17 cellular contexts compared by ENCODE assay signal in genomic region chr14:87934185-87934584, GRCh38. TPM values are rescaled to one million over a fixed set of nuclear protein-coding genes. Genes with fewer than 3 reads are reported as not detected.
DNase-seq lines count a peak whose midpoint lies in the region; ATAC-seq and TF ChIP-seq lines count a peak whose summit lies in the region.
"Had no signal": no experiment of that assay in that cellular context is flagged by ENCODE, and none has a peak within 500 bp of the region (broad histone marks: within the 10 kb centered on the region; RNA-seq: fewer than 3 reads in every experiment).

No MANE protein-coding gene starts in this region.

- H4K20me1 ChIP-seq in OCI-LY1 (ENCODE audit: insufficient read depth, low read length): no peaks in the 10 kb centered on the region
- H4K20me1 ChIP-seq: BLaER1 had no signal

- no peak overlapping the region for H3K9ac ChIP-seq in OCI-LY1 (ENCODE audit: low read length)
- H3K9ac ChIP-seq: BLaER1 had no signal

- peaks cover 30% of the 10 kb centered on the region for H3K36me3 Mint-ChIP-seq in activated CD8-positive, alpha-beta memory T cell treated with anti-CD3 and anti-CD28 coated beads, Interleukin-2, amount 10 ng/mL, durations not matched to agents 7 days and 5 days

- peaks cover 5% of the 10 kb centered on the region for H3K4me1 Mint-ChIP-seq in activated CD8-positive, alpha-beta memory T cell treated with anti-CD3 and anti-CD28 coated beads, Interleukin-2, amount 10 ng/mL, durations not matched to agents 7 days and 5 days
- H3K4me1 Mint-ChIP-seq: nephron had no signal

- BruUV-seq in A673 (replicated peaks; lab: Mats Ljungman, UMichigan): no TSS peak

- no peaks in the 10 kb centered on the region for H3F3A ChIP-seq in OCI-LY1 (ENCODE audit: insufficient read depth, low read length)

- TF ChIP-seq EP300 in sigmoid colon (IDR thresholded peaks at IDR 0.05): no peak

- CTCF ChIA-PET in A673 (lab: Charles Lee): no interaction called here
- CTCF ChIA-PET in activated CD8-positive, alpha-beta memory T cell treated with anti-CD3 and anti-CD28 coated beads, Interleukin-2, amount 10 ng/mL, durations not matched to agents 7 days and 5 days (lab: Charles Lee): no interaction called here

- peak; percentile 4 for DNase-seq in A673 (ENCODE audit: low spot score)
- peak; percentile 4 for DNase-seq in dermis blood vessel endothelial cell
- no peak for DNase-seq in activated CD8-positive, alpha-beta memory T cell treated with anti-CD3 and anti-CD28 coated beads, Interleukin-2, amount 10 ng/mL, durations not matched to agents 7 days and 5 days
- no peak for DNase-seq in germinal center (ENCODE audit: low spot score)
- no peak for DNase-seq in sigmoid colon
- DNase-seq: activated CD4-positive, CD25-positive, alpha-beta regulatory T cell; activated CD8-positive, alpha-beta memory T cell treated with anti-CD3 and anti-CD28 coated beads, Interleukin-2, amount 50 U/mL, for 48 hours; HCEC 1CT; left ventricle myocardium inferior; NCI-H1105 treated with DMSO at 0.1 percent for 48 hours; stimulated activated naive CD4-positive, alpha-beta T cell treated with Interleukin-2 at 50 U/mL for 16 hours had no signal

- H3K36me3 ChIP-seq in A673 (ENCODE audit: insufficient read depth, low read length, poor library complexity, severe bottlenecking) (no peaks in the 10 kb centered on the region), OCI-LY1 (ENCODE audit: insufficient read depth, low read length) (no peaks in the 10 kb centered on the region), sigmoid colon (peaks cover 0 to 31% (median 0%) of the 10 kb centered on the region in 4 donors)

- H2AFZ ChIP-seq in OCI-LY1 (ENCODE audit: low read length): no peak overlapping the region

- no peak; the same call in 1 of the 2 replicates for TF ChIP-seq CTCF in A673 (conservative IDR thresholded peaks at IDR 0.05; ENCODE audit: low read depth, low read length)
- TF ChIP-seq CTCF in OCI-LY1 (IDR thresholded peaks at IDR 0.05; ENCODE audit: low read length): peak; percentile 35; the same call in 1 of the 2 replicates
- TF ChIP-seq CTCF in sigmoid colon (IDR thresholded peaks at IDR 0.05): no peak

- no peak overlapping the region for H3K27ac ChIP-seq in A673 (ENCODE audit: low read depth, low read length, poor library complexity, severe bottlenecking)
- H3K27ac ChIP-seq in OCI-LY1 (ENCODE audit: low read depth, low read length, poor library complexity, severe bottlenecking): no peak overlapping the region
- no peak overlapping the region for H3K27ac ChIP-seq in sigmoid colon
- H3K27ac ChIP-seq: BLaER1, left ventricle myocardium inferior had no signal

- no peaks in the 10 kb centered on the region for H3K79me2 ChIP-seq in OCI-LY1 (ENCODE audit: insufficient read depth, low read length)

- H3K27me3 ChIP-seq in A673 (replicated peaks; ENCODE audit: insufficient read depth, low read depth, low read length, poor library complexity) (no peaks in the 10 kb centered on the region), OCI-LY1 (ENCODE audit: insufficient read depth, low read length) (no peaks in the 10 kb centered on the region), sigmoid colon (no peaks in the 10 kb centered on the region)
- H3K27me3 ChIP-seq: BLaER1 had no signal

- H3K9me2 ChIP-seq in OCI-LY1 (ENCODE audit: low read depth, low read length): no peaks in the 10 kb centered on the region

- no peaks in the 10 kb centered on the region for H3K9me3 ChIP-seq in A673 (ENCODE audit: low read depth, low read length, poor library complexity, severe bottlenecking)
- no peaks in the 10 kb centered on the region for H3K9me3 ChIP-seq in OCI-LY1 (ENCODE audit: low read length)
- no peaks in the 10 kb centered on the region for H3K9me3 ChIP-seq in sigmoid colon

- no peak overlapping the region for H3K27ac Mint-ChIP-seq in activated CD8-positive, alpha-beta memory T cell treated with anti-CD3 and anti-CD28 coated beads, Interleukin-2, amount 10 ng/mL, durations not matched to agents 7 days and 5 days
- H3K27ac Mint-ChIP-seq: activated naive CD8-positive, alpha-beta T cell; nephron had no signal

- POLR2A ChIA-PET in A673 (lab: Charles Lee; ENCODE audit: low non-redundant PET): no interaction called here

- no peak overlapping the region for H3K4me3 Mint-ChIP-seq in activated CD8-positive, alpha-beta memory T cell treated with anti-CD3 and anti-CD28 coated beads, Interleukin-2, amount 10 ng/mL, durations not matched to agents 7 days and 5 days
- H3K4me3 Mint-ChIP-seq: activated naive CD8-positive, alpha-beta T cell; nephron had no signal

- TF ChIP-seq POLR2A in sigmoid colon (IDR thresholded peaks at IDR 0.05): no peak

- intact Hi-C loops in A673 (cut with micrococcal nuclease; ENCODE audit: unreplicated experiment): no loop called here
- intact Hi-C loops in sigmoid colon (cut with DNase I): no loop called here

- peaks cover 3% of the 10 kb centered on the region for H3K9me3 Mint-ChIP-seq in activated CD8-positive, alpha-beta memory T cell treated with anti-CD3 and anti-CD28 coated beads, Interleukin-2, amount 10 ng/mL, durations not matched to agents 7 days and 5 days (ENCODE audit: low read depth)

- H3K4me3 ChIP-seq in A673 (ENCODE audit: low read depth, low read length, poor library complexity, severe bottlenecking) (no peak overlapping the region), OCI-LY1 (ENCODE audit: low read depth, low read length, poor library complexity, severe bottlenecking) (no peak overlapping the region), sigmoid colon (no peak overlapping the region)
- H3K4me3 ChIP-seq: BLaER1, left ventricle myocardium inferior had no signal

- 92 to 94% methylated on average over 3 of the region's 3 CpGs for WGBS in sigmoid colon, 2 donors

- H3K4me1 ChIP-seq in A673 (ENCODE audit: insufficient read depth, low read length, poor library complexity, severe bottlenecking) (no peaks in the 10 kb centered on the region), OCI-LY1 (ENCODE audit: insufficient read depth, low read length, severe bottlenecking) (no peaks in the 10 kb centered on the region), sigmoid colon (no peaks in the 10 kb centered on the region)
- H3K4me1 ChIP-seq: left ventricle myocardium inferior had no signal

- no peak overlapping the region for H3K4me2 ChIP-seq in OCI-LY1 (ENCODE audit: low read length)
- H3K4me2 ChIP-seq: BLaER1 had no signal

- ATAC-seq in GM19351 (IDR thresholded peaks at IDR 0.05; ENCODE audit: unreplicated experiment): peak; percentile 87
- ATAC-seq in activated CD8-positive, alpha-beta memory T cell treated with anti-CD3 and anti-CD28 coated beads, Interleukin-2, amount 10 ng/mL, durations not matched to agents 7 days and 5 days: no peak
- ATAC-seq in HG03442 (IDR thresholded peaks at IDR 0.05; ENCODE audit: unreplicated experiment): no peak

- no peaks in the 10 kb centered on the region for H3K27me3 Mint-ChIP-seq in activated CD8-positive, alpha-beta memory T cell treated with anti-CD3 and anti-CD28 coated beads, Interleukin-2, amount 10 ng/mL, durations not matched to agents 7 days and 5 days
- H3K27me3 Mint-ChIP-seq: activated naive CD8-positive, alpha-beta T cell had no signal

RNA-seq across cellular contexts. Expression of gene GALC, which starts 58.8 kb away (rescaled TPM):
- total RNA-seq in A673 (2021) (9.5 and 11.5 TPM in 2 replicates), dermis blood vessel endothelial cell (12.7 and 16.8 TPM in 2 replicates), sigmoid colon (10 to 100 TPM; 11.3 to 22.8 (median 15.2) TPM)
- total RNA-seq in activated CD8-positive, alpha-beta memory T cell treated with anti-CD3 and anti-CD28 coated beads, Interleukin-2, amount 10 ng/mL, durations not matched to agents 7 days and 5 days: 10 to 100 TPM; 20.6 to 25.7 TPM
- polyA plus RNA-seq in sigmoid colon: 1 to 10 TPM; 3.0 to 9.9 (median 5.8) TPM

Comparison
In these comparisons a context has a peak if more than half of its experiments do, and no peak if none do; other contexts are left out.
1. DNase-seq: peak in A673 (single experiment) and dermis blood vessel endothelial cell (single experiment); none in activated CD8-positive, alpha-beta memory T cell treated with anti-CD3 and anti-CD28 coated beads, Interleukin-2, amount 10 ng/mL, durations not matched to agents 7 days and 5 days (single experiment), germinal center (single experiment) and sigmoid colon (single experiment).